ENCODE assay signal across 13 cellular contexts in genomic region chr3:42287423-42287822, GRCh38. TPM values are rescaled to one million over a fixed set of nuclear protein-coding genes. Genes with fewer than 3 reads are reported as not detected.
"Had no signal": no experiment of that assay in that cellular context is flagged by ENCODE, and none has a peak within 500 bp of the region (broad histone marks: within the 10 kb centered on the region; RNA-seq: fewer than 3 reads in every experiment).

No MANE protein-coding gene starts in this region.

RNA-seq across cellular contexts. Expression of gene CCK, which starts 21.4 kb away (rescaled TPM):
- total RNA-seq: activated B cell treated with CpG ODN at 0.5 μM for 24 hours; activated CD4-positive, alpha-beta memory T cell treated with anti-CD3 and anti-CD28 coated beads for 36 hours; activated CD4-positive, alpha-beta memory T cell treated with anti-CD3 and anti-CD28 coated beads, Interleukin-2, amount 10 ng/mL, durations not matched to agents 7 days and 5 days; activated CD4-positive, alpha-beta T cell treated with anti-CD3 and anti-CD28 coated beads for 36 hours; activated CD4-positive, alpha-beta T cell treated with anti-CD3 and anti-CD28 coated beads, Interleukin-2, amount 10 ng/mL, durations not matched to agents 24 days and 14 days; activated CD4-positive, alpha-beta T cell treated with anti-CD3 and anti-CD28 coated beads, Interleukin-2, amount 10 ng/mL, durations not matched to agents 7 days and 5 days; activated CD8-positive, alpha-beta memory T cell treated with anti-CD3 and anti-CD28 coated beads for 36 hours; activated CD8-positive, alpha-beta memory T cell treated with anti-CD3 and anti-CD28 coated beads, Interleukin-2, amount 10 ng/mL, durations not matched to agents 7 days and 5 days; activated CD8-positive, alpha-beta T cell treated with anti-CD3 and anti-CD28 coated beads for 36 hours; activated CD8-positive, alpha-beta T cell treated with anti-CD3 and anti-CD28 coated beads, Interleukin-2, amount 10 ng/mL, durations not matched to agents 7 days and 5 days; T-helper 1 cell treated with Interleukin-12 subunit alpha and Interleukin-12 subunit beta and Interleukin-4 antibody, amounts not matched to agents 30 ng/mL and 1 ng/mL, for 36 hours; T-helper 17 cell; T-helper 2 cell treated with Interferon-gamma antibody and Interleukin-4, amounts not matched to agents 100 ng/mL and 5 ng/mL, for 36 hours had no signal
